Comparison of ENCODE assay signal across 10 cellular contexts in the genomic region with DNA sequence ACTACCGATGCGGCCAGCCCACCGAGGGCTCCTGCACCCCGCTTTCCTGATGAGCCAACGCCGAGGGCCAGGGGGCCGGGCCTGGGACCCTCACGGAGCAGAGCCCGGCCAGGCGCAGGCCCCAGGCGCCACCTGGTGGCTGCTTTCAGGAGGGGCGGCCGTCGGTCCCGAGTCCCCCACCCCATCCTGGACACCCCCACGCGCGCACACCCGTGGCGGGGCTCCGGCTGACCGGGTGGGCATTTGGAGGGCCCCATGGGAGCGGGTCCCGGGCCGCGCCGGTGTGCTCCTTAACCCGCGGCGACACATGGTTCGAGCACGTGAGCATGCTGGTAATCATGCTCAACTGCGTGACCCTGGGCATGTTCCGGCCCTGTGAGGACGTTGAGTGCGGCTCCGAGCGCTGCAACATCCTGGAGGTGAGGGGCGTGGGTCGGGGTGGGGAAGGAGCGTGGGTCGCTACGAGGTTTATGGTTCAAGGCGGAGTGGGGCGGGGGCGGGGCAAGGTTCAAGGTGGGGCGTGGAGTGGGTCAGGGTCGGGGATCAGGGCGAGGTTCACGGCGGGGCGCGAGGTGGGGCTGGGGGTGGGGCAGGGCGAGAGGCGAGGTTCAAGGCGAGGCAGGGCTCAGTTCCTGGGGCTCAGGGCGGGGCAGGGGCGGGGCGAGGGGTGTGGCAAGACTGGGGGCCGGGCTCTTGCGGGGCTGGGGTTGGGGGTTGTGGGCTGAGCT. TPM values are rescaled to one million over a fixed set of nuclear protein-coding genes. Genes with fewer than 3 reads are reported as not detected.
DNase-seq lines count a peak whose midpoint lies in the region; ATAC-seq, FAIRE-seq and TF ChIP-seq lines count a peak whose summit lies in the region.
"Had no signal": no experiment of that assay in that cellular context is flagged by ENCODE, and none has a peak within 500 bp of the region (broad histone marks: within the 10 kb centered on the region; RNA-seq: fewer than 3 reads in every experiment).

No MANE protein-coding gene starts in this region.

- TF ChIP-seq POLR2A in A549 (IDR thresholded peaks at IDR 0.05; ENCODE audit: low read length) (no peak), adrenal gland (IDR thresholded peaks at IDR 0.05) (no peak)

- peaks cover 2% of the 10 kb centered on the region for H3K4me1 Mint-ChIP-seq in T-helper 17 cell

- in situ Hi-C loops in GM13976 (cut with MboI; ENCODE audit: low sequenced_read_pairs, unreplicated experiment) = no loop called here

- CTCF ChIA-PET in A549 (lab: Yijun Ruan, JAX) = interaction anchor here (0.7 to 5.8 kb wide), 34 partner anchors 7 to 434 kb away, joined by 3 to 53 read pairs (median 4); a partner anchor contains a TSS

- H3K36me3 ChIP-seq in adrenal gland (replicated peaks in 1 of 2) (no peaks in the 10 kb centered on the region), left lung (no peaks in the 10 kb centered on the region)

- intact Hi-C loops in adrenal gland (cut with DNase I) = loop anchor here in 1 of 2 donors (1.0 kb wide), 1 partner anchor 89 kb away; no protein-coding TSS in a partner anchor
- intact Hi-C loops in left lung (cut with DNase I) = loop anchor here in 1 of 2 donors (2.0 kb wide), 1 partner anchor 88 kb away; no protein-coding TSS in a partner anchor

- H3K27me3 ChIP-seq in adrenal gland = no peaks in the 10 kb centered on the region
- H3K27me3 ChIP-seq in left lung = peaks cover 0 to 51% of the 10 kb centered on the region in 2 donors

- no peak for DNase-seq in A549 (ENCODE audit: low read depth in 1 of 2, low spot score in 1 of 2)
- peak; percentile 62 for DNase-seq in GM13976 (ENCODE audit: low spot score)
- peak; percentile 73 to 85 (median 84) for DNase-seq in adrenal gland
- DNase-seq in left lung = no peak
- DNase-seq in T-helper 17 cell = no peak

- H3K27ac ChIP-seq in A549 = peak overlapping the region in 1 of 2 experiments; percentile 57; a peak in 3 of 6 replicates
- peak overlapping the region in 2 of 5 donors; percentile 67 to 70 for H3K27ac ChIP-seq in adrenal gland
- H3K27ac ChIP-seq in left lung = no peak overlapping the region

- TF ChIP-seq RAD21 in A549 (conservative IDR thresholded peaks at IDR 0.05 in 1 of 2, IDR thresholded peaks at IDR 0.05 in 1 of 2) = peak; percentile 83 to 95

- H3K4me1 ChIP-seq in A549 (peaks cover 27% of the 10 kb centered on the region), adrenal gland (replicated peaks in 1 of 2) (peaks cover 0 to 12% of the 10 kb centered on the region in 2 donors), left lung (no peaks in the 10 kb centered on the region)

- no peak for FAIRE-seq in A549 (lab: Jason Lieb, UNC)

- WGBS in A549 (ENCODE audit: missing lambda C conversion rate) = 58% methylated on average over 16 of the region's 61 CpGs
- 14 to 46% (median 17%) methylated on average over 14 to 61 of the region's 61 CpGs for WGBS in adrenal gland, 4 donors

- H3K4me3 ChIP-seq in A549 (no peak overlapping the region), adrenal gland (peak overlapping the region in 1 of 4 donors; percentile 22), left lung (no peak overlapping the region)

- POLR2A ChIA-PET in A549 (lab: Yijun Ruan, JAX) = no interaction called here

- TF ChIP-seq EP300 in A549 (IDR thresholded peaks at IDR 0.05) = no peak

- H3K27me3 Mint-ChIP-seq in T-helper 17 cell = peaks cover 7% of the 10 kb centered on the region

- no peaks in the 10 kb centered on the region for H3K36me3 Mint-ChIP-seq in T-helper 17 cell (ENCODE audit: low read depth)

- ATAC-seq in A549 (peak; percentile 21 to 65; a peak in 3 of 6 replicates), left lung (peak; percentile 45), GM21723 (IDR thresholded peaks at IDR 0.05; ENCODE audit: unreplicated experiment) (no peak), GM18858 (IDR thresholded peaks at IDR 0.05; ENCODE audit: unreplicated experiment) (no peak), T-helper 17 cell (no peak), GM19328 (IDR thresholded peaks at IDR 0.05; ENCODE audit: unreplicated experiment) (no peak)

- TF ChIP-seq CTCF in A549 (IDR thresholded peaks at IDR 0.05) (peak; percentile 89), GM13976 (IDR thresholded peaks at IDR 0.05; ENCODE audit: borderline replicate concordance, control extremely low read depth, extremely low read depth, insufficient read depth, missing control alignments) (peak; percentile 43), adrenal gland (IDR thresholded peaks at IDR 0.05) (peak; percentile 84 to 99 (median 94)), left lung (IDR thresholded peaks at IDR 0.05) (peak; percentile 59 to 72)

- H3K4me3 Mint-ChIP-seq in T-helper 17 cell = no peak overlapping the region

- H3K9me3 ChIP-seq in A549 (no peaks in the 10 kb centered on the region), adrenal gland (replicated peaks in 1 of 3) (no peaks in the 10 kb centered on the region), left lung (no peaks in the 10 kb centered on the region), T-helper 17 cell (ENCODE audit: control insufficient read depth, low read length, poor library complexity, severe bottlenecking) (no peaks in the 10 kb centered on the region)

- H3K4me2 ChIP-seq in A549 = 0 out of 3 replicates have a peak overlapping the region, but pooled peaks have one; percentile 30

- no peak overlapping the region for H3K27ac Mint-ChIP-seq in T-helper 17 cell

TF ChIP-seq in A549, 52 proteins besides CTCF, POLR2A, EP300 and RAD21:
- TF ChIP-seq SMC3 (IDR thresholded peaks at IDR 0.05) (peak; percentile 99), ZC3H11A (IDR thresholded peaks at IDR 0.05) (no peak)
TF ChIP-seq in A549: peak in this region for 1.

RNA-seq across cellular contexts. Expression of a gene that starts 30.2 kb away (rescaled TPM):
- polyA plus RNA-seq in A549 (2011; rRNA removed) = not detected in 2 replicates
- 0.13 and 0.14 TPM in 2 replicates for polyA plus RNA-seq in A549 (2012; cell fraction: cytosol; rRNA removed)
- polyA plus RNA-seq in A549 (2012; cell fraction: nucleus; rRNA removed) = 0.23 TPM in 2 replicates
- polyA plus RNA-seq in A549 (2017; fragmentation: RNase III; extraction: RNeasy Plus Mini Kit Qiagen cat#74134 plus additional on column Dnase treatment) = 0.08 TPM in 1 of 3 replicates, not detected in the others
- polyA minus RNA-seq in A549 (2011; rRNA and poly(A)+ RNA removed) = not detected in 2 replicates
- 1 to 10 TPM in 1 of 8 donors, under 1 TPM in 2, not detected in 5; 0.18 to 5.5 (median 0.29) TPM for total RNA-seq in adrenal gland
- polyA plus RNA-seq in adrenal gland = 1 to 10 TPM in 1 of 3 donors, under 1 TPM in 1, not detected in 1; 0.34 to 2.7 TPM
- total RNA-seq in left lung = under 1 TPM in 1 of 2 donors, not detected in 1; 0.34 TPM
- total RNA-seq in T-helper 17 cell = not detected
- total RNA-seq: glomerular endothelial cell, SK-MEL-5 had no signal

RNA-seq across cellular contexts. Expression of a gene that starts 35.2 kb away (rescaled TPM):
- polyA plus RNA-seq in A549 (2011; rRNA removed) (not detected in 2 replicates), A549 (2017; fragmentation: RNase III; extraction: RNeasy Plus Mini Kit Qiagen cat#74134 plus additional on column Dnase treatment) (not detected in 3 replicates), adrenal gland (1 to 10 TPM in 1 of 3 donors, under 1 TPM in 1, not detected in 1; 0.32 to 5.1 TPM)
- not detected in 2 replicates for polyA plus RNA-seq in A549 (2012; cell fraction: cytosol; rRNA removed)
- 0.06 TPM in 1 of 2 replicates, not detected in the other for polyA plus RNA-seq in A549 (2012; cell fraction: nucleus; rRNA removed)
- polyA minus RNA-seq in A549 (2011; rRNA and poly(A)+ RNA removed) = not detected in 2 replicates
- total RNA-seq in adrenal gland (1 to 10 TPM in 2 of 8 donors, under 1 TPM in 3, not detected in 3; 0.54 to 6.6 (median 0.78) TPM), left lung (10 to 100 TPM in 1 of 2 donors, 1 to 10 TPM in 1; 3.0 to 55.5 TPM), T-helper 17 cell (not detected)
- total RNA-seq: glomerular endothelial cell, SK-MEL-5 had no signal

RNA-seq across cellular contexts. Expression of a gene that starts 41.9 kb away (rescaled TPM):
- polyA plus RNA-seq in A549 (2011; rRNA removed) (7.2 and 8.6 TPM in 2 replicates), A549 (2017; fragmentation: RNase III; extraction: RNeasy Plus Mini Kit Qiagen cat#74134 plus additional on column Dnase treatment) (11.7 to 15.8 TPM (median 14.1 TPM) in 3 replicates), adrenal gland (10 to 100 TPM; 20.1 to 36.2 (median 21.7) TPM)
- 11.7 and 18.5 TPM in 2 replicates for polyA plus RNA-seq in A549 (2012; cell fraction: cytosol; rRNA removed)
- 41.3 and 56.9 TPM in 2 replicates for polyA plus RNA-seq in A549 (2012; cell fraction: nucleus; rRNA removed)
- polyA minus RNA-seq in A549 (2011; rRNA and poly(A)+ RNA removed) = 14.1 and 17.6 TPM in 2 replicates
- total RNA-seq in adrenal gland (100 to 1,000 TPM in 1 of 8 donors, 10 to 100 TPM in 7; 25.1 to 121 (median 41.7) TPM), left lung (10 to 100 TPM in 1 of 2 donors, 1 to 10 TPM in 1; 7.0 to 14.0 TPM), T-helper 17 cell (1 to 10 TPM; 8.6 to 9.5 TPM)

RNA-seq across cellular contexts. Expression of a gene that starts 45.7 kb away (rescaled TPM):
- polyA plus RNA-seq in A549 (2011; rRNA removed) (not detected in 2 replicates), A549 (2017; fragmentation: RNase III; extraction: RNeasy Plus Mini Kit Qiagen cat#74134 plus additional on column Dnase treatment) (not detected in 3 replicates), adrenal gland (1 to 10 TPM in 1 of 3 donors, under 1 TPM in 1, not detected in 1; 0.48 to 4.8 TPM)
- 0.04 TPM in 1 of 2 replicates, not detected in the other for polyA plus RNA-seq in A549 (2012; cell fraction: cytosol; rRNA removed)
- not detected in 2 replicates for polyA plus RNA-seq in A549 (2012; cell fraction: nucleus; rRNA removed)
- polyA minus RNA-seq in A549 (2011; rRNA and poly(A)+ RNA removed) = not detected in 2 replicates
- total RNA-seq in adrenal gland (1 to 10 TPM in 3 of 8 donors, under 1 TPM in 3, not detected in 2; 0.41 to 4.7 (median 1.0) TPM), left lung (10 to 100 TPM; 35.1 to 51.0 TPM), T-helper 17 cell (not detected)
- total RNA-seq: glomerular endothelial cell, SK-MEL-5 had no signal

Comparison
In these comparisons a context has a peak if more than half of its experiments do, and no peak if none do; other contexts are left out.
1. ATAC-seq: peak in A549 (2 of 2) and left lung (single experiment); none in GM21723 (single experiment), GM18858 (single experiment), T-helper 17 cell (single experiment) and GM19328 (single experiment).
2. DNase-seq: peak in GM13976 (single experiment) and adrenal gland (7 of 7); none in A549 (0 of 2), left lung (0 of 2) and T-helper 17 cell (0 of 3).
3. CTCF ChIP-seq: peak in every context shown above with its lines; median percentile 94 in adrenal gland; 89 in A549; 66 in left lung; 43 in GM13976.